Comparison of ENCODE assay signal across 8 cellular contexts in genomic region chr15:45457641-45458539, GRCh38.
DNase-seq lines count a peak whose midpoint lies in the region; ATAC-seq and TF ChIP-seq lines count a peak whose summit lies in the region.

No MANE protein-coding gene starts in this region.

- H3K4me2 ChIP-seq in mesenchymal stem cell (ENCODE audit: low read length, poor library complexity, severe bottlenecking), result peak overlapping the region; percentile 69

- WGBS in mesenchymal stem cell, result 6% methylated on average over 11 of the region's 17 CpGs

- no peaks in the 10 kb centered on the region for H3K36me3 ChIP-seq in mesenchymal stem cell (ENCODE audit: control insufficient read depth in 1 of 2, insufficient read depth in 2 of 2, low read depth in 1 of 2, low read length in 2 of 2)

- no peaks in the 10 kb centered on the region for H3K9me3 ChIP-seq in mesenchymal stem cell (ENCODE audit: control insufficient read depth, low read length)

- peak overlapping the region; percentile 89 for H3K9ac ChIP-seq in mesenchymal stem cell (ENCODE audit: low read length)

- no peaks in the 10 kb centered on the region for H3K79me1 ChIP-seq in mesenchymal stem cell (replicated peaks; ENCODE audit: low read length, poor library complexity, severe bottlenecking)

- peak overlapping the region in 1 of 2 experiments; percentile 75 for H3K4me3 ChIP-seq in mesenchymal stem cell (ENCODE audit: insufficient read depth in 1 of 2, low read depth in 1 of 2, low read length in 2 of 2)

- H3K27ac Mint-ChIP-seq in activated CD8-positive, alpha-beta T cell treated with anti-CD3 and anti-CD28 coated beads for 36 hours, result peak overlapping the region; percentile 87

- peak; percentile 99 for TF ChIP-seq CTCF in activated CD8-positive, alpha-beta T cell treated with anti-CD3 and anti-CD28 coated beads for 36 hours (IDR thresholded peaks at IDR 0.05)

- CTCF ChIA-PET in activated CD8-positive, alpha-beta T cell treated with anti-CD3 and anti-CD28 coated beads for 36 hours (lab: Charles Lee), result interaction anchor here (0.6 to 7.1 kb wide), 61 partner anchors 9 to 331 kb away, joined by 3 to 159 read pairs (median 5); partner anchors contain the start of genes BLOC1S6 and SQOR

- no peak overlapping the region for H3K18ac ChIP-seq in mesenchymal stem cell (ENCODE audit: low read depth in 1 of 2, low read length in 2 of 2)

- H4K8ac ChIP-seq in mesenchymal stem cell (ENCODE audit: low read length), result no peak overlapping the region

- no peak overlapping the region for H3K23ac ChIP-seq in mesenchymal stem cell (ENCODE audit: low read length in 2 of 2)

- H3K27me3 Mint-ChIP-seq in activated CD8-positive, alpha-beta T cell treated with anti-CD3 and anti-CD28 coated beads for 36 hours, result no peaks in the 10 kb centered on the region

- no peak overlapping the region for H3K4ac ChIP-seq in mesenchymal stem cell (ENCODE audit: low read depth in 1 of 2, low read length in 2 of 2)

- intact Hi-C loops in activated CD8-positive, alpha-beta T cell treated with anti-CD3 and anti-CD28 coated beads for 36 hours (cut with micrococcal nuclease), result loop anchor here (1.0 to 5.0 kb wide), 3 partner anchors 28 to 156 kb away; no protein-coding TSS in a partner anchor

- no peak overlapping the region for H2BK120ac ChIP-seq in mesenchymal stem cell (ENCODE audit: low read depth, low read length)

- H3K36me3 Mint-ChIP-seq in activated CD8-positive, alpha-beta T cell treated with anti-CD3 and anti-CD28 coated beads for 36 hours (ENCODE audit: low read depth), result no peaks in the 10 kb centered on the region

- H3K14ac ChIP-seq in mesenchymal stem cell (ENCODE audit: low read length in 2 of 2), result no peak overlapping the region

- ATAC-seq in GM19328 (IDR thresholded peaks at IDR 0.05; ENCODE audit: unreplicated experiment) (peak; percentile 42), HG03521 (IDR thresholded peaks at IDR 0.05; ENCODE audit: unreplicated experiment) (peak; percentile 43)
- peak; percentile 70 for ATAC-seq in activated CD8-positive, alpha-beta T cell treated with anti-CD3 and anti-CD28 coated beads for 36 hours

- peaks cover 43% of the 10 kb centered on the region for H3K4me1 Mint-ChIP-seq in activated CD8-positive, alpha-beta T cell treated with anti-CD3 and anti-CD28 coated beads for 36 hours (ENCODE audit: low read depth)

- H3K9me3 Mint-ChIP-seq in activated CD8-positive, alpha-beta T cell treated with anti-CD3 and anti-CD28 coated beads for 36 hours, result no peaks in the 10 kb centered on the region

- peaks cover 24% of the 10 kb centered on the region for H3K4me1 ChIP-seq in mesenchymal stem cell (ENCODE audit: control insufficient read depth, insufficient read depth, low read depth, low read length)

- no peak overlapping the region for H2BK5ac ChIP-seq in mesenchymal stem cell (ENCODE audit: low read depth, low read length, poor library complexity, severe bottlenecking)

- H2AFZ ChIP-seq in mesenchymal stem cell (ENCODE audit: low read depth, low read length), result no peak overlapping the region

- no peak overlapping the region for H2AK5ac ChIP-seq in mesenchymal stem cell (ENCODE audit: low read length, severe bottlenecking)

- H4K91ac ChIP-seq in mesenchymal stem cell (ENCODE audit: low read length), result no peak overlapping the region

- H2BK12ac ChIP-seq in mesenchymal stem cell (ENCODE audit: low read length in 2 of 2), result no peak overlapping the region

- peak overlapping the region; percentile 78 for H3K4me3 Mint-ChIP-seq in activated CD8-positive, alpha-beta T cell treated with anti-CD3 and anti-CD28 coated beads for 36 hours

- POLR2A ChIA-PET in activated CD8-positive, alpha-beta T cell treated with anti-CD3 and anti-CD28 coated beads for 36 hours (lab: Charles Lee), result interaction anchor here (1.3 to 2.1 kb wide), 3 partner anchors 55 to 156 kb away, joined by 4 to 9 read pairs (median 4); a partner anchor contains a TSS

- no peaks in the 10 kb centered on the region for H3K27me3 ChIP-seq in mesenchymal stem cell (ENCODE audit: control insufficient read depth in 1 of 2, insufficient read depth in 1 of 2, low read length in 2 of 2)

- DNase-seq in Ammon's horn (ENCODE audit: low spot score) (peak; percentile 84), NCI-H748 (lab: John Stamatoyannopoulos, UW; ENCODE audit: unreplicated experiment) (peak; percentile 88), mesenchymal stem cell (peak; percentile 84)
- DNase-seq in activated CD8-positive, alpha-beta T cell treated with anti-CD3 and anti-CD28 coated beads for 36 hours, result peak; percentile 88
- peak; percentile 75 for DNase-seq in effector CD8-positive, alpha-beta T cell (lab: John Stamatoyannopoulos, UW)
- peak; percentile 31 for DNase-seq in stimulated activated CD8-positive, alpha-beta memory T cell treated with anti-CD3 and anti-CD28 coated beads, Interleukin-15, amount 100 ng/mL, for 24 hours (ENCODE audit: low read depth)

- peak overlapping the region; percentile 47 for H3K27ac ChIP-seq in mesenchymal stem cell (ENCODE audit: low read length, poor library complexity, severe bottlenecking)

- H2BK15ac ChIP-seq in mesenchymal stem cell (ENCODE audit: low read depth, poor library complexity, severe bottlenecking), result no peak overlapping the region

Comparison
In these comparisons a context has a peak if more than half of its experiments do, and no peak if none do; other contexts are left out.
1. DNase-seq: peak in every context shown above with its lines; median percentile 88 in NCI-H748; 88 in activated CD8-positive, alpha-beta T cell treated with anti-CD3 and anti-CD28 coated beads for 36 hours; 84 in Ammon's horn; 84 in mesenchymal stem cell; 75 in effector CD8-positive, alpha-beta T cell; 31 in stimulated activated CD8-positive, alpha-beta memory T cell treated with anti-CD3 and anti-CD28 coated beads, Interleukin-15, amount 100 ng/mL, for 24 hours.